ENCODE assay signal across 1 cellular context in genomic region chr11:64735860-64736259, GRCh38.
TF ChIP-seq lines count a peak whose summit lies in the region.

No MANE protein-coding gene starts in this region.

TF ChIP-seq in H1, 55 proteins besides CTCF, POLR2A, EP300 and RAD21:
- TF ChIP-seq SIX5 (IDR thresholded peaks at IDR 0.05; ENCODE audit: low read depth, low read length) (no peak), CTBP2 (IDR thresholded peaks at IDR 0.05; ENCODE audit: borderline replicate concordance, insufficient read depth, insufficient read length, low read length) (no peak), NRF1 (IDR thresholded peaks at IDR 0.05; ENCODE audit: low read depth, low read length) (no peak)
